ENCODE assay signal across 18 cellular contexts in genomic region chrX:19774905-19775304, GRCh38.
DNase-seq lines count a peak whose midpoint lies in the region; ATAC-seq, FAIRE-seq and TF ChIP-seq lines count a peak whose summit lies in the region.
"Had no signal": no experiment of that assay in that cellular context is flagged by ENCODE, and none has a peak within 500 bp of the region (broad histone marks: within the 10 kb centered on the region; RNA-seq: fewer than 3 reads in every experiment).

No MANE protein-coding gene starts in this region.

- peak overlapping the region; percentile 91 for H3K27ac Mint-ChIP-seq in activated CD4-positive, alpha-beta T cell treated with anti-CD3 and anti-CD28 coated beads for 36 hours
- peak overlapping the region; percentile 84 for H3K27ac Mint-ChIP-seq in activated T-helper 17 cell treated with anti-CD3 and anti-CD28 coated beads, Interleukin-2, amount 50 U/mL, for 72 hours
- H3K27ac Mint-ChIP-seq in natural killer cell treated with Interleukin-12 subunit alpha and Interleukin-12 subunit beta and Interleukin-15 and Interleukin-18, amount 100 ng/mL, for 72 hours, result peak overlapping the region; percentile 72 to 83
- H3K27ac Mint-ChIP-seq: GM23338 had no signal

- TF ChIP-seq CTCF in GM10248 (IDR thresholded peaks at IDR 0.05; ENCODE audit: control extremely low read depth, extremely low read depth, low read depth, missing control alignments), result no peak

- no peaks in the 10 kb centered on the region for H3K27me3 Mint-ChIP-seq in activated CD4-positive, alpha-beta T cell treated with anti-CD3 and anti-CD28 coated beads for 36 hours
- no peaks in the 10 kb centered on the region for H3K27me3 Mint-ChIP-seq in activated T-helper 17 cell treated with anti-CD3 and anti-CD28 coated beads, Interleukin-2, amount 50 U/mL, for 72 hours
- no peaks in the 10 kb centered on the region for H3K27me3 Mint-ChIP-seq in natural killer cell treated with Interleukin-12 subunit alpha and Interleukin-12 subunit beta and Interleukin-15 and Interleukin-18, amount 100 ng/mL, for 72 hours
- H3K27me3 Mint-ChIP-seq: brain had no signal

- FAIRE-seq in GM19239 (lab: Jason Lieb, UNC), result peak; percentile 87

- DNase-seq in activated CD4-positive, alpha-beta T cell treated with anti-CD3 and anti-CD28 coated beads for 36 hours, result no peak
- no peak for DNase-seq in activated CD4-positive, alpha-beta T cell treated with anti-CD3 and anti-CD28 coated beads, Interleukin-2, amount 50 U/mL, for 1 hour
- no peak for DNase-seq in GM19239 (ENCODE audit: insufficient read length, low spot score)
- no peak for DNase-seq in natural killer cell treated with Interleukin-12 subunit alpha and Interleukin-12 subunit beta and Interleukin-15 and Interleukin-18, amount 100 ng/mL, for 72 hours (ENCODE audit: low spot score)
- DNase-seq in AG08396 (ENCODE audit: low spot score), result no peak
- no peak for DNase-seq in GM10248 (ENCODE audit: extremely low spot score)
- DNase-seq: Calu3; left ventricle myocardium superior; NCI-H1048; NCI-H2171 treated with DMSO at 0.1 percent for 48 hours; NK-92 treated with Interleukin-12 subunit alpha and Interleukin-12 subunit beta, amount 100 ng/mL, for 24 hours; Right ventricle myocardium superior; upper lobe of left lung had no signal

- ATAC-seq in activated CD4-positive, alpha-beta T cell treated with anti-CD3 and anti-CD28 coated beads for 36 hours, result peak; percentile 49
- ATAC-seq in activated T-helper 17 cell treated with anti-CD3 and anti-CD28 coated beads, Interleukin-2, amount 50 U/mL, for 72 hours (replicated peaks), result peak; percentile 57
- ATAC-seq in natural killer cell treated with Interleukin-12 subunit alpha and Interleukin-12 subunit beta and Interleukin-15 and Interleukin-18, amount 100 ng/mL, for 72 hours, result peak; percentile 62 to 66
- ATAC-seq in HG02642 (IDR thresholded peaks at IDR 0.05; ENCODE audit: poor library complexity, unreplicated experiment), result no peak
- ATAC-seq: A549, GM23338, left ventricle myocardium superior had no signal

- H3K9me3 Mint-ChIP-seq in activated CD4-positive, alpha-beta T cell treated with anti-CD3 and anti-CD28 coated beads for 36 hours (ENCODE audit: low read depth), result no peaks in the 10 kb centered on the region
- H3K9me3 Mint-ChIP-seq in activated T-helper 17 cell treated with anti-CD3 and anti-CD28 coated beads, Interleukin-2, amount 50 U/mL, for 72 hours, result no peaks in the 10 kb centered on the region
- no peaks in the 10 kb centered on the region for H3K9me3 Mint-ChIP-seq in natural killer cell treated with Interleukin-12 subunit alpha and Interleukin-12 subunit beta and Interleukin-15 and Interleukin-18, amount 100 ng/mL, for 72 hours
- H3K9me3 Mint-ChIP-seq: GM23338 had no signal

- POLR2A ChIA-PET in activated CD4-positive, alpha-beta T cell treated with anti-CD3 and anti-CD28 coated beads for 36 hours (lab: Charles Lee), result no interaction called here
- POLR2A ChIA-PET in GM10248 (lab: Yijun Ruan, JAX), result no interaction called here

- CTCF ChIA-PET in activated CD4-positive, alpha-beta T cell treated with anti-CD3 and anti-CD28 coated beads for 36 hours (lab: Charles Lee), result interaction anchor here (1.0 to 1.4 kb wide), 2 partner anchors 20 to 80 kb away, joined by 3 to 6 read pairs; no protein-coding TSS in a partner anchor
- CTCF ChIA-PET in GM10248 (lab: Yijun Ruan, JAX), result interaction anchor here (1.2 to 1.6 kb wide), 2 partner anchors 24 to 26 kb away, joined by 3 read pairs; no protein-coding TSS in a partner anchor

- H3K4me3 Mint-ChIP-seq in activated CD4-positive, alpha-beta T cell treated with anti-CD3 and anti-CD28 coated beads for 36 hours, result peak overlapping the region; percentile 23
- peak overlapping the region; percentile 83 for H3K4me3 Mint-ChIP-seq in activated T-helper 17 cell treated with anti-CD3 and anti-CD28 coated beads, Interleukin-2, amount 50 U/mL, for 72 hours
- peak overlapping the region; percentile 30 for H3K4me3 Mint-ChIP-seq in natural killer cell treated with Interleukin-12 subunit alpha and Interleukin-12 subunit beta and Interleukin-15 and Interleukin-18, amount 100 ng/mL, for 72 hours
- H3K4me3 Mint-ChIP-seq: brain, GM23338 had no signal

- peaks cover 70% of the 10 kb centered on the region for H3K4me1 Mint-ChIP-seq in activated CD4-positive, alpha-beta T cell treated with anti-CD3 and anti-CD28 coated beads for 36 hours
- peaks cover 39% of the 10 kb centered on the region for H3K4me1 Mint-ChIP-seq in activated T-helper 17 cell treated with anti-CD3 and anti-CD28 coated beads, Interleukin-2, amount 50 U/mL, for 72 hours
- H3K4me1 Mint-ChIP-seq in natural killer cell treated with Interleukin-12 subunit alpha and Interleukin-12 subunit beta and Interleukin-15 and Interleukin-18, amount 100 ng/mL, for 72 hours (ENCODE audit: low read depth in 2 of 2), result peaks cover 44 to 51% of the 10 kb centered on the region in 2 donors

- peaks cover 10% of the 10 kb centered on the region for H3K36me3 Mint-ChIP-seq in activated CD4-positive, alpha-beta T cell treated with anti-CD3 and anti-CD28 coated beads for 36 hours (ENCODE audit: low read depth)
- peaks cover 6% of the 10 kb centered on the region for H3K36me3 Mint-ChIP-seq in activated T-helper 17 cell treated with anti-CD3 and anti-CD28 coated beads, Interleukin-2, amount 50 U/mL, for 72 hours (ENCODE audit: low read depth)
- no peaks in the 10 kb centered on the region for H3K36me3 Mint-ChIP-seq in natural killer cell treated with Interleukin-12 subunit alpha and Interleukin-12 subunit beta and Interleukin-15 and Interleukin-18, amount 100 ng/mL, for 72 hours
- H3K36me3 Mint-ChIP-seq: brain had no signal

- intact Hi-C loops in activated CD4-positive, alpha-beta T cell treated with anti-CD3 and anti-CD28 coated beads for 36 hours (cut with DNase I, micrococcal nuclease), result loop anchor here in 1 of 2 experiments (2.0 kb wide), 1 partner anchor 16 kb away; no protein-coding TSS in a partner anchor

Comparison
In these comparisons a context has a peak if more than half of its experiments do, and no peak if none do; other contexts are left out.
1. H3K4me3 Mint-ChIP-seq: peak in every context shown above with its lines; median percentile 83 in activated T-helper 17 cell treated with anti-CD3 and anti-CD28 coated beads, Interleukin-2, amount 50 U/mL, for 72 hours; 30 in natural killer cell treated with Interleukin-12 subunit alpha and Interleukin-12 subunit beta and Interleukin-15 and Interleukin-18, amount 100 ng/mL, for 72 hours; 23 in activated CD4-positive, alpha-beta T cell treated with anti-CD3 and anti-CD28 coated beads for 36 hours.